In genomic region chr1:9782116-9782751, GRCh38 we compare ENCODE assay signal across 23 cellular contexts. TPM values are rescaled to one million over a fixed set of nuclear protein-coding genes. Genes with fewer than 3 reads are reported as not detected.
DNase-seq lines count a peak whose midpoint lies in the region; ATAC-seq and TF ChIP-seq lines count a peak whose summit lies in the region.
"Had no signal": no experiment of that assay in that cellular context is flagged by ENCODE, and none has a peak within 500 bp of the region (broad histone marks: within the 10 kb centered on the region; RNA-seq: fewer than 3 reads in every experiment).

No MANE protein-coding gene starts in this region.

- ATAC-seq in left colon, result peak; percentile 19
- no peak for ATAC-seq in upper lobe of right lung
- ATAC-seq: T-cell had no signal

- H3K9ac ChIP-seq in OCI-LY1 (ENCODE audit: low read length) (no peak overlapping the region; the same call in 1 of the 2 replicates), mammary epithelial cell (ENCODE audit: insufficient read depth, low read length) (no peak overlapping the region)
- H3K9ac ChIP-seq: GM23248, SK-N-SH had no signal

- H2AFZ ChIP-seq in OCI-LY1 (ENCODE audit: low read length) (no peak overlapping the region), mammary epithelial cell (ENCODE audit: low read depth, low read length) (no peak overlapping the region)
- H2AFZ ChIP-seq: GM23248 had no signal

- H3K4me2 ChIP-seq in OCI-LY1 (ENCODE audit: low read length) (peak overlapping the region; percentile 55), mammary epithelial cell (ENCODE audit: insufficient read depth, low read depth, low read length) (peak overlapping the region; percentile 30)
- H3K4me2 ChIP-seq: SK-N-SH had no signal

- H3K4me1 ChIP-seq in OCI-LY1 (ENCODE audit: insufficient read depth, low read length, severe bottlenecking) (peaks cover 94% of the 10 kb centered on the region), mammary epithelial cell (ENCODE audit: insufficient read depth, low read length) (peaks cover 12% of the 10 kb centered on the region), upper lobe of right lung (no peaks in the 10 kb centered on the region)
- H3K4me1 ChIP-seq: HAP-1 had no signal

- dilution Hi-C loops in mammary epithelial cell (cut with HindIII; ENCODE audit: low sequenced_read_pairs), result no loop called here

- intact Hi-C loops in mammary epithelial cell (cut with micrococcal nuclease) (loop anchor here (10.0 kb wide), 2 partner anchors 163 to 253 kb away; partner anchors contain the start of genes LZIC, NMNAT1 and UBE4B), left colon (cut with DNase I, micrococcal nuclease) (loop anchor here (5.0 to 10.0 kb wide), 2 partner anchors 83 to 85 kb away; no protein-coding TSS in a partner anchor), upper lobe of right lung (cut with DNase I) (no loop called here)

- H3K79me2 ChIP-seq in OCI-LY1 (ENCODE audit: insufficient read depth, low read length), result peaks cover 92% of the 10 kb centered on the region
- peaks cover 96% of the 10 kb centered on the region for H3K79me2 ChIP-seq in mammary epithelial cell (ENCODE audit: insufficient read depth, low read length)

- DNase-seq in mammary epithelial cell (no peak), left colon (no peak), upper lobe of right lung (no peak), OCI-M2 (lab: John Stamatoyannopoulos, UW; ENCODE audit: unreplicated experiment) (no peak), HEK293T (ENCODE audit: extremely low spot score) (no peak), putamen (ENCODE audit: low spot score) (no peak)
- DNase-seq: AML-193, DMS53, GM23248, KG1, MV-4-11, NCI-H1694 treated with DMSO at 0.1 percent for 48 hours, NCI-H2081 treated with DMSO at 0.1 percent for 48 hours, NCI-H2171 treated with DMSO at 0.1 percent for 48 hours, NCI-H526, OCI-M1, SHP77 treated with DMSO at 0.1 percent for 48 hours, SK-N-SH, T-cell had no signal

- 94% methylated on average over 4 of the region's 4 CpGs for WGBS in mammary epithelial cell (ENCODE audit: low coverage, missing lambda C conversion rate)

- H3K27ac ChIP-seq in C4-2B, result peak overlapping the region; percentile 85
- peak overlapping the region; percentile 99 for H3K27ac ChIP-seq in OCI-LY1 (ENCODE audit: low read depth, low read length, poor library complexity, severe bottlenecking)
- no peak overlapping the region for H3K27ac ChIP-seq in mammary epithelial cell (ENCODE audit: insufficient read depth, low read depth, low read length)
- H3K27ac ChIP-seq in upper lobe of right lung, result no peak overlapping the region
- H3K27ac ChIP-seq: GM23248, HL-60 had no signal

- H4K20me1 ChIP-seq in OCI-LY1 (ENCODE audit: insufficient read depth, low read length), result no peaks in the 10 kb centered on the region
- no peaks in the 10 kb centered on the region for H4K20me1 ChIP-seq in mammary epithelial cell (ENCODE audit: insufficient read depth, low read length)

- no TSS peak for BruUV-seq in mammary epithelial cell (replicated peaks; lab: Mats Ljungman, UMichigan)

- H3K9me3 ChIP-seq in OCI-LY1 (ENCODE audit: low read length) (no peaks in the 10 kb centered on the region), mammary epithelial cell (replicated peaks; ENCODE audit: insufficient read depth, low read length) (no peaks in the 10 kb centered on the region), upper lobe of right lung (no peaks in the 10 kb centered on the region)
- H3K9me3 ChIP-seq: HAP-1, SK-N-SH had no signal

- CTCF ChIA-PET in mammary epithelial cell (lab: Charles Lee; ENCODE audit: low non-redundant PET), result interaction anchor here (0.6 kb wide), 1 partner anchor 132 kb away, joined by 4 read pairs; no protein-coding TSS in a partner anchor
- CTCF ChIA-PET in HEK293T (lab: Yijun Ruan, JAX), result interaction anchor here (0.7 to 1.5 kb wide), 4 partner anchors 17 to 86 kb away, joined by 3 to 15 read pairs (median 4); no protein-coding TSS in a partner anchor

- POLR2A ChIA-PET in HEK293T (lab: Yijun Ruan, JAX), result no interaction called here

- H3K9me2 ChIP-seq in OCI-LY1 (ENCODE audit: low read depth, low read length), result no peaks in the 10 kb centered on the region
- H3K9me2 ChIP-seq: SK-N-SH had no signal

- in situ Hi-C loops in mammary epithelial cell (cut with MboI; ENCODE audit: low sequenced_read_pairs in 2 of 2), result no loop called here

- TF ChIP-seq CTCF in C4-2B (conservative IDR thresholded peaks at IDR 0.05), result no peak
- TF ChIP-seq CTCF in OCI-LY1 (IDR thresholded peaks at IDR 0.05; ENCODE audit: low read length), result no peak
- TF ChIP-seq CTCF in mammary epithelial cell (conservative IDR thresholded peaks at IDR 0.05 in 1 of 2, IDR thresholded peaks at IDR 0.05 in 1 of 2; ENCODE audit: extremely low read depth in 1 of 2, insufficient read depth in 1 of 2, low read depth in 1 of 2, low read length in 2 of 2), result no peak
- no peak for TF ChIP-seq CTCF in upper lobe of right lung (IDR thresholded peaks at IDR 0.05)

- no peaks in the 10 kb centered on the region for H3F3A ChIP-seq in OCI-LY1 (ENCODE audit: insufficient read depth, low read length)

- no peak overlapping the region for H3K4me3 ChIP-seq in OCI-LY1 (ENCODE audit: low read depth, low read length, poor library complexity, severe bottlenecking)
- H3K4me3 ChIP-seq in mammary epithelial cell (replicated peaks in 1 of 3; ENCODE audit: insufficient read depth in 1 of 3, low read depth in 2 of 3, low read length in 3 of 3), result no peak overlapping the region
- no peak overlapping the region for H3K4me3 ChIP-seq in upper lobe of right lung
- H3K4me3 ChIP-seq: GM23248, HAP-1 had no signal

- H3K27me3 ChIP-seq in OCI-LY1 (ENCODE audit: insufficient read depth, low read length), result no peaks in the 10 kb centered on the region
- no peaks in the 10 kb centered on the region for H3K27me3 ChIP-seq in mammary epithelial cell (ENCODE audit: insufficient read depth, low read length)
- no peaks in the 10 kb centered on the region for H3K27me3 ChIP-seq in upper lobe of right lung

- H3K36me3 ChIP-seq in OCI-LY1 (ENCODE audit: insufficient read depth, low read length) (peaks cover 11% of the 10 kb centered on the region; the same call in 1 of the 2 replicates), mammary epithelial cell (ENCODE audit: insufficient read depth, low read length) (no peaks in the 10 kb centered on the region), upper lobe of right lung (no peaks in the 10 kb centered on the region)
- H3K36me3 ChIP-seq: HAP-1 had no signal

TF ChIP-seq in HEK293T, 16 proteins besides CTCF, POLR2A, EP300 and RAD21:
- TF ChIP-seq ELF4 (IDR thresholded peaks at IDR 0.05) (no peak), FOXM1 (IDR thresholded peaks at IDR 0.05; ENCODE audit: borderline replicate concordance) (no peak), ZNF384 (IDR thresholded peaks at IDR 0.05) (no peak), TARDBP (IDR thresholded peaks at IDR 0.05) (no peak), LEF1 (IDR thresholded peaks at IDR 0.05; ENCODE audit: borderline replicate concordance) (no peak), CTBP1 (IDR thresholded peaks at IDR 0.05; ENCODE audit: borderline replicate concordance) (no peak), BHLHE40 (IDR thresholded peaks at IDR 0.05; ENCODE audit: borderline replicate concordance) (no peak), L3MBTL2 (conservative IDR thresholded peaks at IDR 0.05) (no peak), ARNT (IDR thresholded peaks at IDR 0.05) (no peak), NFRKB (IDR thresholded peaks at IDR 0.05) (no peak), SUZ12 (IDR thresholded peaks at IDR 0.05) (no peak), FOXK2 (IDR thresholded peaks at IDR 0.05) (no peak), HDGF (IDR thresholded peaks at IDR 0.05; ENCODE audit: borderline replicate concordance) (no peak), SP1 (IDR thresholded peaks at IDR 0.05) (no peak), PKNOX1 (IDR thresholded peaks at IDR 0.05) (no peak), FOXA1 (IDR thresholded peaks at IDR 0.05) (no peak)

RNA-seq across cellular contexts. Expression of gene CLSTN1, which starts 41.5 kb away (rescaled TPM):
- total RNA-seq in mammary epithelial cell (100 to 1,000 TPM; 229 to 335 TPM), left colon (100 to 1,000 TPM; 235 to 251 TPM), upper lobe of right lung (71.0 TPM)
- 168 TPM for polyA plus RNA-seq in mammary epithelial cell
- polyA minus RNA-seq in mammary epithelial cell, result 399 TPM

Comparison
In these comparisons a context has a peak if more than half of its experiments do, and no peak if none do; other contexts are left out.
1. H3K27ac ChIP-seq: peak in C4-2B (single experiment) and OCI-LY1 (single experiment); none in mammary epithelial cell (single experiment) and upper lobe of right lung (single experiment).